ENCODE assay signal across 11 cellular contexts in genomic region chr16:85444879-85445778, GRCh38.
A peak's percentile ranks its signal among the peaks of the same experiment; 100 is the strongest.
DNase-seq lines count a peak whose midpoint lies in the region; ATAC-seq and TF ChIP-seq lines count a peak whose summit lies in the region.
"Had no signal": no experiment of that assay in that cellular context is flagged by ENCODE, and none has a peak within 500 bp of the region (broad histone marks: within the 10 kb centered on the region; RNA-seq: fewer than 3 reads in every experiment).

No MANE protein-coding gene starts in this region.

- in situ Hi-C loops in GM13976 (cut with MboI; ENCODE audit: low sequenced_read_pairs, unreplicated experiment) = no loop called here

- H3K27ac ChIP-seq in stomach smooth muscle (ENCODE audit: low read length) = peak overlapping the region; percentile 41
- H3K27ac ChIP-seq: A549, SJSA1 had no signal

- H3K4me1 ChIP-seq in stomach smooth muscle (ENCODE audit: control insufficient read depth, insufficient read depth, low read length) = peaks cover 22% of the 10 kb centered on the region
- H3K4me1 ChIP-seq: A549, SJSA1 had no signal

- H3K9me3 Mint-ChIP-seq in effector memory CD8-positive, alpha-beta T cell = no peaks in the 10 kb centered on the region
- H3K9me3 Mint-ChIP-seq: neural crest cell had no signal

- no peaks in the 10 kb centered on the region for H3K9me3 ChIP-seq in stomach smooth muscle (ENCODE audit: control insufficient read depth in 2 of 2, low read length in 2 of 2)
- H3K9me3 ChIP-seq: A549, SJSA1 had no signal

- H3K9ac ChIP-seq in stomach smooth muscle (ENCODE audit: low read length in 2 of 2) = no peak overlapping the region

- no peaks in the 10 kb centered on the region for H3K27me3 Mint-ChIP-seq in effector memory CD8-positive, alpha-beta T cell

- H3K36me3 Mint-ChIP-seq in effector memory CD8-positive, alpha-beta T cell (ENCODE audit: insufficient read depth) = no peaks in the 10 kb centered on the region

- H3K4me1 Mint-ChIP-seq in effector memory CD8-positive, alpha-beta T cell (ENCODE audit: low read depth in 2 of 2) = peaks cover 15 to 21% of the 10 kb centered on the region in 2 donors

- no peak overlapping the region for H3K27ac Mint-ChIP-seq in effector memory CD8-positive, alpha-beta T cell

- no peak overlapping the region for H3K4me3 Mint-ChIP-seq in effector memory CD8-positive, alpha-beta T cell
- H3K4me3 Mint-ChIP-seq: neural crest cell had no signal

- TF ChIP-seq CTCF in GM13976 (IDR thresholded peaks at IDR 0.05; ENCODE audit: borderline replicate concordance, control extremely low read depth, extremely low read depth, insufficient read depth, missing control alignments) = no peak

- no peak for ATAC-seq in HG03280 (IDR thresholded peaks at IDR 0.05; ENCODE audit: unreplicated experiment)
- ATAC-seq in effector memory CD8-positive, alpha-beta T cell (replicated peaks) = no peak

- DNase-seq in NCI-H2227 (lab: John Stamatoyannopoulos, UW; ENCODE audit: unreplicated experiment) (peak; percentile 41), NCI-H2227 treated with DMSO at 0.1 percent for 48 hours (lab: John Stamatoyannopoulos, UW) (no peak), NCI-H446 (lab: John Stamatoyannopoulos, UW) (peak; percentile 77 to 93), cerebellum (ENCODE audit: low spot score) (peak; percentile 84), GM13976 (ENCODE audit: low spot score) (no peak)
- DNase-seq in effector memory CD8-positive, alpha-beta T cell = no peak

- no peak overlapping the region for H3K4me3 ChIP-seq in stomach smooth muscle (ENCODE audit: low read length in 2 of 2)
- H3K4me3 ChIP-seq: A549, SJSA1 had no signal

- H3K36me3 ChIP-seq in stomach smooth muscle (ENCODE audit: control insufficient read depth in 2 of 2, insufficient read depth in 2 of 2, low read length in 2 of 2) = peaks cover 0 to under 1% of the 10 kb centered on the region in 2 donors
- H3K36me3 ChIP-seq: SJSA1 had no signal

- no peaks in the 10 kb centered on the region for H3K27me3 ChIP-seq in stomach smooth muscle (ENCODE audit: control insufficient read depth in 1 of 2, insufficient read depth in 2 of 2, low read length in 2 of 2)
- H3K27me3 ChIP-seq: SJSA1 had no signal

Comparison
In these comparisons a context has a peak if more than half of its experiments do, and no peak if none do; other contexts are left out.
1. DNase-seq: peak in NCI-H2227 (single experiment), NCI-H446 (2 of 2) and cerebellum (single experiment); none in NCI-H2227 treated with DMSO at 0.1 percent for 48 hours (single experiment), GM13976 (single experiment) and effector memory CD8-positive, alpha-beta T cell (0 of 3).